8 cellular contexts compared by ENCODE assay signal in the genomic region with DNA sequence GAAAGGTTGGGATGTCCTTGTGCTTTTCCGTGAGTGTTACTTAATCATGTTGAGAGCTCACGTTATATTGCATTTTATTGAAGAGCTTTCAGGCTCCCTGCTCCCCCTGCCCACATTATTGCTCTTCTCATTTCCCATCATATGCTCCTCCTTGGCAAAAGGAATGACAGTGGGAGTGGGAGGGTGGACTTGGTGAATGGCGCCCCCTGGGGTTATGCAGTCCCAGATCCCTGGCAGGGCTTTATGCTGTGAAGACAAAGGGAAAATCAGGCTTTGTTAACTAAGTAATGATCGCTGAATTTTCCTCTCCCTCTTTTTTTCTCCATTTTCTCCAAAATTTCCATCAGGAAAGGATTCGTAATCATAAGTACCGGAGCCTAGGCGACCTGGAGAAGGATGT.
DNase-seq lines count a peak whose midpoint lies in the region; ATAC-seq, FAIRE-seq and TF ChIP-seq lines count a peak whose summit lies in the region.

No MANE protein-coding gene starts in this region.

- no peaks in the 10 kb centered on the region for H3K27me3 Mint-ChIP-seq in activated T-helper 2 cell treated with anti-CD3 and anti-CD28 coated beads, Interferon-gamma antibody, Interleukin-2, Interleukin-4, amounts not matched to agents 10 μg/mL and 5 μg/mL and 100 μg/mL, durations not matched to agents 14 hours and 24 hours and 36 hours (ENCODE audit: low read depth)

- H3K9me3 Mint-ChIP-seq in activated T-helper 2 cell treated with anti-CD3 and anti-CD28 coated beads, Interferon-gamma antibody, Interleukin-2, Interleukin-4, amounts not matched to agents 10 μg/mL and 5 μg/mL and 100 μg/mL, durations not matched to agents 14 hours and 24 hours and 36 hours, result no peaks in the 10 kb centered on the region

- TF ChIP-seq CTCF in brain microvascular endothelial cell (IDR thresholded peaks at IDR 0.05; ENCODE audit: low read depth, low read length, missing control alignments) (peak; percentile 74), lung (IDR thresholded peaks at IDR 0.05; ENCODE audit: control extremely low read depth, extremely low read depth) (peak; percentile 13)

- H3K36me3 ChIP-seq in brain microvascular endothelial cell (replicated peaks) (peaks cover 2% of the 10 kb centered on the region), lung (ENCODE audit: control insufficient read depth in 2 of 2, insufficient read depth in 2 of 2, low read length in 2 of 2) (peaks cover 14 to 23% of the 10 kb centered on the region in 2 donors), Karpas-422 (ENCODE audit: insufficient read depth, low read length) (peaks cover 9% of the 10 kb centered on the region; the same call in 1 of the 2 replicates)

- intact Hi-C loops in activated T-helper 2 cell treated with anti-CD3 and anti-CD28 coated beads, Interferon-gamma antibody, Interleukin-2, Interleukin-4, amounts not matched to agents 10 μg/mL and 5 μg/mL and 100 μg/mL, durations not matched to agents 14 hours and 24 hours and 36 hours (cut with micrococcal nuclease), result no loop called here

- WGBS in lung, 2 donors, result 79 to 86% methylated on average over 7 of the region's 7 CpGs

- H2AFZ ChIP-seq in Karpas-422 (ENCODE audit: low read length), result no peak overlapping the region

- DNase-seq in D341Med (ENCODE audit: low spot score), result peak; percentile 77
- peak; percentile 8 for DNase-seq in HPDE6-E6E7 (ENCODE audit: extremely low spot score)
- no peak for DNase-seq in brain microvascular endothelial cell
- DNase-seq in lung (ENCODE audit: low spot score), result no peak
- no peak for DNase-seq in RCC 7860 (ENCODE audit: low spot score)
- no peak for DNase-seq in activated T-helper 2 cell treated with anti-CD3 and anti-CD28 coated beads, Interferon-gamma antibody, Interleukin-2, Interleukin-4, amounts not matched to agents 10 μg/mL and 5 μg/mL and 100 μg/mL, durations not matched to agents 14 hours and 24 hours and 36 hours (ENCODE audit: low spot score)
- DNase-seq in Karpas-422, result no peak

- FAIRE-seq in RCC 7860 (lab: Jason Lieb, UNC), result no peak

- no peaks in the 10 kb centered on the region; the same call in 1 of the 2 replicates for H3K79me2 ChIP-seq in Karpas-422 (ENCODE audit: low read length)

- H3K9me3 ChIP-seq in lung (ENCODE audit: control insufficient read depth in 2 of 2, insufficient read depth in 1 of 2, low read length in 1 of 2), result no peaks in the 10 kb centered on the region
- H3K9me3 ChIP-seq in Karpas-422 (ENCODE audit: low read length), result no peaks in the 10 kb centered on the region

- H3K4me3 ChIP-seq in brain microvascular endothelial cell (ENCODE audit: low read depth, low read length) (no peak overlapping the region), lung (no peak overlapping the region), Karpas-422 (ENCODE audit: low read length) (no peak overlapping the region)

- ATAC-seq in lung (ENCODE audit: insufficient read depth, low FRiP score) (no peak), GM18868 (IDR thresholded peaks at IDR 0.05; ENCODE audit: unreplicated experiment) (no peak)

- H3K27ac Mint-ChIP-seq in activated T-helper 2 cell treated with anti-CD3 and anti-CD28 coated beads, Interferon-gamma antibody, Interleukin-2, Interleukin-4, amounts not matched to agents 10 μg/mL and 5 μg/mL and 100 μg/mL, durations not matched to agents 14 hours and 24 hours and 36 hours, result no peak overlapping the region

- H3K9ac ChIP-seq in Karpas-422 (ENCODE audit: low read length), result no peak overlapping the region

- H3K27ac ChIP-seq in brain microvascular endothelial cell (no peak overlapping the region), lung (ENCODE audit: low read depth in 1 of 2, low read length in 1 of 2) (no peak overlapping the region), Karpas-422 (ENCODE audit: low read length) (no peak overlapping the region)

- H3K4me1 ChIP-seq in lung (ENCODE audit: control insufficient read depth in 2 of 2, insufficient read depth in 2 of 2, low read length in 2 of 2) (peaks cover 0 to 2% of the 10 kb centered on the region in 2 donors), Karpas-422 (ENCODE audit: low read length) (peaks cover 20% of the 10 kb centered on the region)

- no peaks in the 10 kb centered on the region for H3K4me1 Mint-ChIP-seq in activated T-helper 2 cell treated with anti-CD3 and anti-CD28 coated beads, Interferon-gamma antibody, Interleukin-2, Interleukin-4, amounts not matched to agents 10 μg/mL and 5 μg/mL and 100 μg/mL, durations not matched to agents 14 hours and 24 hours and 36 hours (ENCODE audit: low read depth)

- H3K9me2 ChIP-seq in Karpas-422 (replicated peaks; ENCODE audit: insufficient read depth, low read length), result no peaks in the 10 kb centered on the region

- in situ Hi-C loops in brain microvascular endothelial cell (cut with HindIII; ENCODE audit: low pct_ligation_motif_present, low sequenced_read_pairs), result no loop called here

- no peaks in the 10 kb centered on the region for H4K20me1 ChIP-seq in Karpas-422 (ENCODE audit: insufficient read depth, low read depth, low read length)

- H3K36me3 Mint-ChIP-seq in activated T-helper 2 cell treated with anti-CD3 and anti-CD28 coated beads, Interferon-gamma antibody, Interleukin-2, Interleukin-4, amounts not matched to agents 10 μg/mL and 5 μg/mL and 100 μg/mL, durations not matched to agents 14 hours and 24 hours and 36 hours (ENCODE audit: low read depth), result peaks cover 32% of the 10 kb centered on the region

- no peak overlapping the region for H3K4me3 Mint-ChIP-seq in activated T-helper 2 cell treated with anti-CD3 and anti-CD28 coated beads, Interferon-gamma antibody, Interleukin-2, Interleukin-4, amounts not matched to agents 10 μg/mL and 5 μg/mL and 100 μg/mL, durations not matched to agents 14 hours and 24 hours and 36 hours (ENCODE audit: low read depth)

- H3K27me3 ChIP-seq in brain microvascular endothelial cell (replicated peaks) (no peaks in the 10 kb centered on the region), lung (ENCODE audit: control insufficient read depth, insufficient read depth) (no peaks in the 10 kb centered on the region), Karpas-422 (ENCODE audit: low read length) (no peaks in the 10 kb centered on the region)

- no peak overlapping the region for H3K4me2 ChIP-seq in Karpas-422 (ENCODE audit: low read depth, low read length, poor library complexity, severe bottlenecking)

Comparison
In these comparisons a context has a peak if more than half of its experiments do, and no peak if none do; other contexts are left out.
1. DNase-seq: peak in D341Med (single experiment) and HPDE6-E6E7 (single experiment); none in brain microvascular endothelial cell (single experiment), lung (single experiment), RCC 7860 (single experiment), activated T-helper 2 cell treated with anti-CD3 and anti-CD28 coated beads, Interferon-gamma antibody, Interleukin-2, Interleukin-4, amounts not matched to agents 10 μg/mL and 5 μg/mL and 100 μg/mL, durations not matched to agents 14 hours and 24 hours and 36 hours (single experiment) and Karpas-422 (single experiment).